ENCODE assay signal across 25 cellular contexts in the genomic region with DNA sequence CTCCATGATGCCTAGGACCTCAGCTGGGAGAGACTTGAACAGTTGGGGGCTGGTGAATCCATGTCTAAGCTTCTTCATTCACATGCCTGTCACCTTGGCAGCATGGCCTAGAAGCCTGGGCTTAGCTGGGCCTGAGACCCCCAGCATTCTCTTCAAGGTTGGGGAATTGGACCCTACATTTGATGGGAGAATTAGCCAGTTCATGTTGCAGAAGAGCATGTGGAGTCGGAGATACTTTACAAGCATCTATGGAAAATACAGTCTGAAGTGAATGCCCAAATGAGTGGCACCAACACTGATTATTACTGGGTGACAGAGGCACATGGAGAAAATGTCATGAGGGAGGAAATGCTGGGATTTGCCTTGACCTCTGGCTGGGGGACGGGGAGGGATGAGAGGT.
DNase-seq lines count a peak whose midpoint lies in the region; ATAC-seq, FAIRE-seq and TF ChIP-seq lines count a peak whose summit lies in the region.
"Had no signal": no experiment of that assay in that cellular context is flagged by ENCODE, and none has a peak within 500 bp of the region (broad histone marks: within the 10 kb centered on the region; RNA-seq: fewer than 3 reads in every experiment).

No MANE protein-coding gene starts in this region.

- no peaks in the 10 kb centered on the region for H3K36me3 ChIP-seq in ascending aorta
- H3K36me3 ChIP-seq in esophagus muscularis mucosa: peaks cover 0 to 7% (median 1%) of the 10 kb centered on the region in 4 donors
- H3K36me3 ChIP-seq in tibial artery: no peaks in the 10 kb centered on the region
- H3K36me3 ChIP-seq in osteoblast (ENCODE audit: insufficient read depth, low read length): no peaks in the 10 kb centered on the region
- H3K36me3 ChIP-seq: BE2C, HAP-1 had no signal

- no peak for ATAC-seq in A549
- ATAC-seq: GM23338 had no signal

- H3K79me2 ChIP-seq in osteoblast (ENCODE audit: insufficient read depth, low read length): no peaks in the 10 kb centered on the region

- TF ChIP-seq POLR2A in A549 (IDR thresholded peaks at IDR 0.05; ENCODE audit: low read length): no peak
- TF ChIP-seq POLR2A in esophagus muscularis mucosa (IDR thresholded peaks at IDR 0.05; ENCODE audit: low read depth): no peak

- CTCF ChIA-PET in A549 (lab: Yijun Ruan, JAX): no interaction called here

- TF ChIP-seq CTCF in A549 (IDR thresholded peaks at IDR 0.05) (no peak), ascending aorta (IDR thresholded peaks at IDR 0.05) (no peak), esophagus muscularis mucosa (IDR thresholded peaks at IDR 0.05) (no peak), tibial artery (IDR thresholded peaks at IDR 0.05) (no peak), osteoblast (IDR thresholded peaks at IDR 0.05; ENCODE audit: extremely low read depth, low read depth, low read length) (no peak)

- no peaks in the 10 kb centered on the region for H3K27me3 ChIP-seq in ascending aorta
- H3K27me3 ChIP-seq in esophagus muscularis mucosa: no peaks in the 10 kb centered on the region
- H3K27me3 ChIP-seq in tibial artery: no peaks in the 10 kb centered on the region
- no peaks in the 10 kb centered on the region for H3K27me3 ChIP-seq in osteoblast (ENCODE audit: insufficient read depth, low read length)
- H3K27me3 ChIP-seq: BE2C; BLaER1 treated with 17β-estradiol and CSF1 and Interleukin-3, amounts not matched to agents 10 nM and 100 nM had no signal

- peaks cover 7% of the 10 kb centered on the region; the same call in 1 of the 3 replicates for H3K9me3 ChIP-seq in A549
- no peaks in the 10 kb centered on the region for H3K9me3 ChIP-seq in ascending aorta
- no peaks in the 10 kb centered on the region for H3K9me3 ChIP-seq in esophagus muscularis mucosa
- no peaks in the 10 kb centered on the region for H3K9me3 ChIP-seq in tibial artery
- no peaks in the 10 kb centered on the region for H3K9me3 ChIP-seq in osteoblast (ENCODE audit: low read depth, low read length)
- H3K9me3 ChIP-seq: BE2C; BLaER1 treated with 17β-estradiol and CSF1 and Interleukin-3, amounts not matched to agents 10 nM and 100 nM; HAP-1 had no signal

- H3K4me3 ChIP-seq in A549: no peak overlapping the region; the same call in 2 of the 3 replicates
- no peak overlapping the region for H3K4me3 ChIP-seq in ascending aorta
- no peak overlapping the region for H3K4me3 ChIP-seq in esophagus muscularis mucosa
- H3K4me3 ChIP-seq in tibial artery: no peak overlapping the region
- no peak overlapping the region for H3K4me3 ChIP-seq in osteoblast (ENCODE audit: insufficient read depth, low read length)
- H3K4me3 ChIP-seq: BLaER1 treated with 17β-estradiol and CSF1 and Interleukin-3, amounts not matched to agents 10 nM and 100 nM; GM23338; HAP-1 had no signal

- POLR2A ChIA-PET in A549 (lab: Yijun Ruan, JAX): no interaction called here

- H3K4me2 ChIP-seq in A549: peak overlapping the region; percentile 70; the same call in 1 of the 3 replicates
- H3K4me2 ChIP-seq in osteoblast (ENCODE audit: insufficient read depth, low read length): no peak overlapping the region
- H3K4me2 ChIP-seq: GM23338 had no signal

- FAIRE-seq in A549 (lab: Jason Lieb, UNC): no peak
- FAIRE-seq: A204.1, G401.6, GM12892, H54 had no signal

- H3K4me1 ChIP-seq in A549: peaks cover 24% of the 10 kb centered on the region
- H3K4me1 ChIP-seq in ascending aorta: peaks cover 8 to 49% of the 10 kb centered on the region in 2 donors
- H3K4me1 ChIP-seq in esophagus muscularis mucosa: peaks cover 10 to 32% (median 27%) of the 10 kb centered on the region in 4 donors
- peaks cover 0 to 78% (median 39%) of the 10 kb centered on the region in 4 donors for H3K4me1 ChIP-seq in tibial artery
- no peaks in the 10 kb centered on the region for H3K4me1 ChIP-seq in osteoblast (ENCODE audit: insufficient read depth, low read length)
- H3K4me1 ChIP-seq: BE2C, HAP-1 had no signal

- no peak for DNase-seq in A549 (ENCODE audit: low read depth in 1 of 2, low spot score in 1 of 2)
- DNase-seq in ascending aorta (ENCODE audit: low spot score in 2 of 2): no peak
- DNase-seq in esophagus muscularis mucosa (ENCODE audit: extremely low spot score): peak; percentile 31
- no peak for DNase-seq in tibial artery
- DNase-seq in osteoblast (ENCODE audit: insufficient read length, low spot score, missing footprints): no peak
- DNase-seq in HUDEP-2 (lab: John Stamatoyannopoulos, UW; ENCODE audit: unreplicated experiment in 76 of 76): no peak
- DNase-seq in NCI-H1092 (lab: John Stamatoyannopoulos, UW): no peak
- no peak for DNase-seq in SIG-M5 treated with dmso at 0.1 percent for 504 hours (lab: John Stamatoyannopoulos, UW; ENCODE audit: unreplicated experiment)
- DNase-seq: ACHN; AML-193; BE2C; Calu3; CD4-positive, alpha-beta T cell; CD8-positive, alpha-beta memory T cell; DMS153; DND-41; HFFc6 had no signal

- 41% methylated on average over 2 of the region's 2 CpGs for WGBS in A549 (ENCODE audit: missing lambda C conversion rate)
- 94% methylated on average over 2 of the region's 2 CpGs for WGBS in esophagus muscularis mucosa

- no peak for TF ChIP-seq RAD21 in A549 (conservative IDR thresholded peaks at IDR 0.05 in 1 of 2, IDR thresholded peaks at IDR 0.05 in 1 of 2)

- TF ChIP-seq EP300 in A549 (IDR thresholded peaks at IDR 0.05) (no peak), esophagus muscularis mucosa (IDR thresholded peaks at IDR 0.05) (no peak)

- no peak overlapping the region; a peak in 1 of 6 replicates for H3K27ac ChIP-seq in A549
- peak overlapping the region; percentile 50 to 54 for H3K27ac ChIP-seq in ascending aorta
- H3K27ac ChIP-seq in esophagus muscularis mucosa (replicated peaks in 1 of 4): no peak overlapping the region
- peak overlapping the region; percentile 45 to 83 for H3K27ac ChIP-seq in tibial artery
- no peak overlapping the region for H3K27ac ChIP-seq in osteoblast (ENCODE audit: low read depth, low read length)
- H3K27ac ChIP-seq: 22Rv1 had no signal

- no peak overlapping the region for H2AFZ ChIP-seq in osteoblast (ENCODE audit: low read length)
- H2AFZ ChIP-seq: GM23338 had no signal

- H4K20me1 ChIP-seq in osteoblast (ENCODE audit: insufficient read depth, low read length): no peaks in the 10 kb centered on the region
- H4K20me1 ChIP-seq: BLaER1 treated with 17β-estradiol and CSF1 and Interleukin-3, amounts not matched to agents 10 nM and 100 nM had no signal

- intact Hi-C loops in ascending aorta (cut with DNase I) (loop anchor here (5.0 kb wide), 1 partner anchor 103 kb away; no protein-coding TSS in a partner anchor), esophagus muscularis mucosa (cut with DNase I) (no loop called here), tibial artery (cut with DNase I; ENCODE audit: low total_unique reads) (no loop called here)

TF ChIP-seq in A549, 52 proteins besides CTCF, POLR2A, EP300 and RAD21:
- TF ChIP-seq, protein P1, sequence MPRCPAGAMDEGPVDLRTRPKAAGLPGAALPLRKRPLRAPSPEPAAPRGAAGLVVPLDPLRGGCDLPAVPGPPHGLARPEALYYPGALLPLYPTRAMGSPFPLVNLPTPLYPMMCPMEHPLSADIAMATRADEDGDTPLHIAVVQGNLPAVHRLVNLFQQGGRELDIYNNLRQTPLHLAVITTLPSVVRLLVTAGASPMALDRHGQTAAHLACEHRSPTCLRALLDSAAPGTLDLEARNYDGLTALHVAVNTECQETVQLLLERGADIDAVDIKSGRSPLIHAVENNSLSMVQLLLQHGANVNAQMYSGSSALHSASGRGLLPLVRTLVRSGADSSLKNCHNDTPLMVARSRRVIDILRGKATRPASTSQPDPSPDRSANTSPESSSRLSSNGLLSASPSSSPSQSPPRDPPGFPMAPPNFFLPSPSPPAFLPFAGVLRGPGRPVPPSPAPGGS (IDR thresholded peaks at IDR 0.05): no peak
- TF ChIP-seq, protein P2, sequence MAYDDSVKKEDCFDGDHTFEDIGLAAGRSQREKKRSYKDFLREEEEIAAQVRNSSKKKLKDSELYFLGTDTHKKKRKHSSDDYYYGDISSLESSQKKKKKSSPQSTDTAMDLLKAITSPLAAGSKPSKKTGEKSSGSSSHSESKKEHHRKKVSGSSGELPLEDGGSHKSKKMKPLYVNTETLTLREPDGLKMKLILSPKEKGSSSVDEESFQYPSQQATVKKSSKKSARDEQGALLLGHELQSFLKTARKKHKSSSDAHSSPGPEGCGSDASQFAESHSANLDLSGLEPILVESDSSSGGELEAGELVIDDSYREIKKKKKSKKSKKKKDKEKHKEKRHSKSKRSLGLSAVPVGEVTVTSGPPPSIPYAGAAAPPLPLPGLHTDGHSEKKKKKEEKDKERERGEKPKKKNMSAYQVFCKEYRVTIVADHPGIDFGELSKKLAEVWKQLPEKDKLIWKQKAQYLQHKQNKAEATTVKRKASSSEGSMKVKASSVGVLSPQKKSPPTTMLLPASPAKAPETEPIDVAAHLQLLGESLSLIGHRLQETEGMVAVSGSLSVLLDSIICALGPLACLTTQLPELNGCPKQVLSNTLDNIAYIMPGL (CRISPR knock-in tag; IDR thresholded peaks at IDR 0.05; ENCODE audit: borderline replicate concordance): no peak
- TF ChIP-seq CEBPB (IDR thresholded peaks at IDR 0.05): no peak
- no peak for TF ChIP-seq MAZ (IDR thresholded peaks at IDR 0.05; ENCODE audit: borderline replicate concordance, low read depth, low read length)

Comparison
In these comparisons a context has a peak if more than half of its experiments do, and no peak if none do; other contexts are left out.
1. H3K27ac ChIP-seq: peak in ascending aorta (2 of 2) and tibial artery (2 of 2); none in A549 (0 of 2), esophagus muscularis mucosa (0 of 4) and osteoblast (single experiment).